Comparison of ENCODE assay signal across 23 cellular contexts in the genomic region with DNA sequence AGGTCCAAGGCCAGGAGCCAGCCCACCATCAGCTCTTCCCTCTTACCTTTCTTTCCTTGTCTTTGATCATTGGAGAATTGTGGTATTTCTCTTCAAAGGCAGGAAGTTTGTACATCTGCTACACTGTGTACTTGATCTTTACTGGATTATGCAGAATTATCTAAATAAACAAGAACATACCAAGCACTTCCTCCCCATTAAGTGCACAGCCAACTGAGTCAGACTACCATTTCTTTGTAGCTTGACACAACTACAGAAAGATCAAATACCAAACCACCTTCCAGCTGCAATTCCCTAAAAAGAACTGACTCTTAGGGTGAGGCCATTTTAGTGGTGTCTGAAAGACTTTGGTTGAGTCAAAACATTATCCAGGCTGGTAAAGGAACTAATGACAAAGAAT.
DNase-seq lines count a peak whose midpoint lies in the region; ATAC-seq and TF ChIP-seq lines count a peak whose summit lies in the region.
"Had no signal": no experiment of that assay in that cellular context is flagged by ENCODE, and none has a peak within 500 bp of the region (broad histone marks: within the 10 kb centered on the region; RNA-seq: fewer than 3 reads in every experiment).

No MANE protein-coding gene starts in this region.

- no peaks in the 10 kb centered on the region for H3K9me3 Mint-ChIP-seq in Calu3 (ENCODE audit: low read depth, unreplicated experiment)
- peaks cover 5% of the 10 kb centered on the region for H3K9me3 Mint-ChIP-seq in activated naive CD4-positive, alpha-beta T cell treated with anti-CD3 and anti-CD28 coated beads for 36 hours

- H3K27me3 Mint-ChIP-seq in Calu3 (ENCODE audit: unreplicated experiment), result no peaks in the 10 kb centered on the region
- H3K27me3 Mint-ChIP-seq in activated naive CD4-positive, alpha-beta T cell treated with anti-CD3 and anti-CD28 coated beads for 36 hours (ENCODE audit: low read depth), result no peaks in the 10 kb centered on the region

- H3K4me3 ChIP-seq in mammary epithelial cell (replicated peaks in 1 of 3; ENCODE audit: insufficient read depth in 1 of 3, low read depth in 2 of 3, low read length in 3 of 3), result no peak overlapping the region
- H3K4me3 ChIP-seq in left lung, result no peak overlapping the region
- H3K4me3 ChIP-seq: A549, GM23248, tibial artery had no signal

- ATAC-seq in GM21723 (IDR thresholded peaks at IDR 0.05; ENCODE audit: unreplicated experiment), result no peak
- no peak for ATAC-seq in left lung
- ATAC-seq: A549; activated CD8-positive, alpha-beta T cell treated with anti-CD3 and anti-CD28 coated beads, Interleukin-2, amount 10 ng/mL, durations not matched to agents 7 days and 5 days; left colon; right cardiac atrium; WTC11 had no signal

- peak overlapping the region; percentile 64 for H3K27ac Mint-ChIP-seq in Calu3 (ENCODE audit: unreplicated experiment)
- H3K27ac Mint-ChIP-seq in activated naive CD4-positive, alpha-beta T cell treated with anti-CD3 and anti-CD28 coated beads for 36 hours, result no peak overlapping the region
- H3K27ac Mint-ChIP-seq: activated CD8-positive, alpha-beta T cell treated with anti-CD3 and anti-CD28 coated beads, Interleukin-2, amount 10 ng/mL, durations not matched to agents 7 days and 5 days; activated naive CD8-positive, alpha-beta T cell treated with anti-CD3 and anti-CD28 coated beads, Interleukin-2, amount 10 ng/mL, durations not matched to agents 7 days and 5 days; WTC11 had no signal

- H3K27ac ChIP-seq in mammary epithelial cell (ENCODE audit: insufficient read depth, low read depth, low read length) (no peak overlapping the region), left lung (no peak overlapping the region)
- H3K27ac ChIP-seq: A549, GM23248, tibial artery had no signal

- CTCF ChIA-PET in Calu3 (lab: Charles Lee) (interaction anchor here (0.6 to 0.9 kb wide), 2 partner anchors 1032 to 1041 kb away, joined by 3 to 4 read pairs; no protein-coding TSS in a partner anchor), mammary epithelial cell (lab: Charles Lee; ENCODE audit: low non-redundant PET) (no interaction called here)
- CTCF ChIA-PET in activated naive CD4-positive, alpha-beta T cell treated with anti-CD3 and anti-CD28 coated beads for 36 hours (lab: Charles Lee), result interaction anchor here (0.6 kb wide), 2 partner anchors 300 to 912 kb away, joined by 3 read pairs; no protein-coding TSS in a partner anchor

- H3K9me3 ChIP-seq in mammary epithelial cell (replicated peaks; ENCODE audit: insufficient read depth, low read length), result no peaks in the 10 kb centered on the region
- H3K9me3 ChIP-seq in left lung, result peaks cover 0 to 4% of the 10 kb centered on the region in 2 donors
- H3K9me3 ChIP-seq: A549, tibial artery had no signal

- H3K4me2 ChIP-seq in mammary epithelial cell (ENCODE audit: insufficient read depth, low read depth, low read length), result no peak overlapping the region
- H3K4me2 ChIP-seq: A549 had no signal

- no peaks in the 10 kb centered on the region for H3K36me3 Mint-ChIP-seq in Calu3 (ENCODE audit: insufficient read depth, unreplicated experiment)
- no peaks in the 10 kb centered on the region for H3K36me3 Mint-ChIP-seq in activated naive CD4-positive, alpha-beta T cell treated with anti-CD3 and anti-CD28 coated beads for 36 hours (ENCODE audit: low read depth)
- H3K36me3 Mint-ChIP-seq: activated naive CD8-positive, alpha-beta T cell treated with anti-CD3 and anti-CD28 coated beads, Interleukin-2, amount 10 ng/mL, durations not matched to agents 7 days and 5 days; WTC11 had no signal

- H3K27me3 ChIP-seq in mammary epithelial cell (ENCODE audit: insufficient read depth, low read length), result no peaks in the 10 kb centered on the region
- no peaks in the 10 kb centered on the region for H3K27me3 ChIP-seq in left lung
- H3K27me3 ChIP-seq: tibial artery had no signal

- H3K36me3 ChIP-seq in mammary epithelial cell (ENCODE audit: insufficient read depth, low read length), result no peaks in the 10 kb centered on the region
- H3K36me3 ChIP-seq in left lung, result no peaks in the 10 kb centered on the region
- H3K36me3 ChIP-seq: tibial artery had no signal

- intact Hi-C loops in Calu3 (cut with micrococcal nuclease; ENCODE audit: unreplicated experiment) (no loop called here), mammary epithelial cell (cut with micrococcal nuclease) (no loop called here), left lung (cut with DNase I) (no loop called here)
- intact Hi-C loops in activated naive CD4-positive, alpha-beta T cell treated with anti-CD3 and anti-CD28 coated beads for 36 hours (cut with micrococcal nuclease), result no loop called here

- H3K79me2 ChIP-seq in mammary epithelial cell (ENCODE audit: insufficient read depth, low read length), result no peaks in the 10 kb centered on the region

- peak overlapping the region; percentile 11 for H2AFZ ChIP-seq in mammary epithelial cell (ENCODE audit: low read depth, low read length)
- H2AFZ ChIP-seq: GM23248 had no signal

- H3K4me1 ChIP-seq in mammary epithelial cell (ENCODE audit: insufficient read depth, low read length) (peaks cover 6% of the 10 kb centered on the region), left lung (no peaks in the 10 kb centered on the region)
- H3K4me1 ChIP-seq: A549 had no signal

- DNase-seq in Calu3 (no peak), M059J (ENCODE audit: low read depth) (peak; percentile 73), mammary epithelial cell (peak; percentile 21), iris pigment epithelial cell (ENCODE audit: low read depth) (peak; percentile 91), left lung (no peak)
- DNase-seq in activated CD4-positive, alpha-beta T cell treated with anti-CD3 and anti-CD28 coated beads for 1 hour, result no peak
- DNase-seq in activated naive CD4-positive, alpha-beta T cell treated with anti-CD3 and anti-CD28 coated beads for 36 hours, result no peak
- DNase-seq: activated CD8-positive, alpha-beta T cell treated with anti-CD3 and anti-CD28 coated beads, Interleukin-2, amount 10 ng/mL, durations not matched to agents 7 days and 5 days; activated naive CD8-positive, alpha-beta T cell treated with anti-CD3 and anti-CD28 coated beads, Interleukin-2, amount 10 ng/mL, durations not matched to agents 7 days and 5 days; activated T-cell treated with anti-CD3 and anti-CD28 coated beads, Interleukin-2, amount 50 U/mL, for 48 hours; C1 segment of cervical spinal cord; caudate nucleus; left colon; NCI-H2029; NCI-H446 treated with DMSO at 0.1 percent for 48 hours; right cardiac atrium; stimulated activated naive CD4-positive, alpha-beta T cell; T-helper 1 cell; tibial artery had no signal

- no peaks in the 10 kb centered on the region for H4K20me1 ChIP-seq in mammary epithelial cell (ENCODE audit: insufficient read depth, low read length)

- dilution Hi-C loops in mammary epithelial cell (cut with HindIII; ENCODE audit: low sequenced_read_pairs), result no loop called here

- BruUV-seq in Calu3 (replicated peaks; lab: Mats Ljungman, UMichigan) (no TSS peak), mammary epithelial cell (replicated peaks; lab: Mats Ljungman, UMichigan) (no TSS peak)

- H3K4me1 Mint-ChIP-seq in Calu3 (ENCODE audit: low read depth, unreplicated experiment), result peaks cover 37% of the 10 kb centered on the region
- H3K4me1 Mint-ChIP-seq in activated naive CD4-positive, alpha-beta T cell treated with anti-CD3 and anti-CD28 coated beads for 36 hours (ENCODE audit: low read depth), result no peaks in the 10 kb centered on the region
- H3K4me1 Mint-ChIP-seq: activated naive CD8-positive, alpha-beta T cell treated with anti-CD3 and anti-CD28 coated beads, Interleukin-2, amount 10 ng/mL, durations not matched to agents 7 days and 5 days; WTC11 had no signal

- no peak for TF ChIP-seq CTCF in Calu3 (IDR thresholded peaks at IDR 0.05; ENCODE audit: unreplicated experiment)
- no peak for TF ChIP-seq CTCF in mammary epithelial cell (conservative IDR thresholded peaks at IDR 0.05 in 1 of 2, IDR thresholded peaks at IDR 0.05 in 1 of 2; ENCODE audit: extremely low read depth in 1 of 2, insufficient read depth in 1 of 2, low read depth in 1 of 2, low read length in 2 of 2)
- TF ChIP-seq CTCF in left lung (IDR thresholded peaks at IDR 0.05), result no peak

- in situ Hi-C loops in mammary epithelial cell (cut with MboI; ENCODE audit: low sequenced_read_pairs in 2 of 2), result no loop called here

- no peak overlapping the region for H3K4me3 Mint-ChIP-seq in Calu3 (ENCODE audit: low read depth, unreplicated experiment)
- no peak overlapping the region for H3K4me3 Mint-ChIP-seq in activated naive CD4-positive, alpha-beta T cell treated with anti-CD3 and anti-CD28 coated beads for 36 hours
- H3K4me3 Mint-ChIP-seq: activated CD8-positive, alpha-beta T cell treated with anti-CD3 and anti-CD28 coated beads, Interleukin-2, amount 10 ng/mL, durations not matched to agents 7 days and 5 days; activated naive CD8-positive, alpha-beta T cell treated with anti-CD3 and anti-CD28 coated beads, Interleukin-2, amount 10 ng/mL, durations not matched to agents 7 days and 5 days; WTC11 had no signal

- H3K9ac ChIP-seq in mammary epithelial cell (ENCODE audit: insufficient read depth, low read length), result no peak overlapping the region
- H3K9ac ChIP-seq: GM23248 had no signal

Comparison
In these comparisons a context has a peak if more than half of its experiments do, and no peak if none do; other contexts are left out.
1. DNase-seq: peak in M059J (single experiment), mammary epithelial cell (single experiment) and iris pigment epithelial cell (single experiment); none in Calu3 (single experiment), left lung (0 of 2), activated CD4-positive, alpha-beta T cell treated with anti-CD3 and anti-CD28 coated beads for 1 hour (single experiment) and activated naive CD4-positive, alpha-beta T cell treated with anti-CD3 and anti-CD28 coated beads for 36 hours (single experiment).